23 cellular contexts compared by ENCODE assay signal in genomic region chr18:56510108-56510507, GRCh38.
"Had no signal": no experiment of that assay in that cellular context is flagged by ENCODE, and none has a peak within 500 bp of the region (broad histone marks: within the 10 kb centered on the region; RNA-seq: fewer than 3 reads in every experiment).

No MANE protein-coding gene starts in this region.

- H3K4me1 Mint-ChIP-seq: activated T-helper 17 cell treated with anti-CD3 and anti-CD28 coated beads, Interleukin-2, amount 50 U/mL, for 72 hours; central memory CD8-positive, alpha-beta T cell had no signal

- H3K27ac ChIP-seq: brain microvascular endothelial cell, coronary artery, dorsolateral prefrontal cortex had no signal

- ATAC-seq: activated T-cell treated with anti-CD3 and anti-CD28 coated beads, Interleukin-2, amount 50 U/mL, for 4 hours; activated T-helper 17 cell treated with anti-CD3 and anti-CD28 coated beads, Interleukin-2, amount 50 U/mL, for 72 hours; esophagus mucosa had no signal

- H3K9me3 Mint-ChIP-seq: activated T-cell treated with anti-CD3 and anti-CD28 coated beads, Interleukin-2, amount 50 U/mL, for 4 hours; activated T-helper 17 cell treated with anti-CD3 and anti-CD28 coated beads, Interleukin-2, amount 50 U/mL, for 72 hours; central memory CD8-positive, alpha-beta T cell; endodermal cell had no signal

- H3K4me3 Mint-ChIP-seq: activated naive CD8-positive, alpha-beta T cell; activated T-cell treated with anti-CD3 and anti-CD28 coated beads, Interleukin-2, amount 50 U/mL, for 4 hours; activated T-helper 17 cell treated with anti-CD3 and anti-CD28 coated beads, Interleukin-2, amount 50 U/mL, for 72 hours; central memory CD8-positive, alpha-beta T cell; dendritic cell treated with granulocyte-macrophage colony-stimulating factor and Interleukin-4, amounts not matched to agents 40 ng/mL and 50 ng/mL, for 4 days; endodermal cell had no signal

- DNase-seq: activated CD4-positive, alpha-beta T cell treated with anti-CD3 and anti-CD28 coated beads for 48 hours; activated CD4-positive, alpha-beta T cell treated with anti-CD3 and anti-CD28 coated beads, Interleukin-2, amount 50 U/mL, for 1 hour; activated CD4-positive, alpha-beta T cell treated with anti-CD3 and anti-CD28 coated beads, Interleukin-2, amount 50 U/mL, for 48 hours; activated CD4-positive, CD25-positive, alpha-beta regulatory T cell; activated CD4-positive, CD25-positive, alpha-beta regulatory T cell treated with anti-CD3 and anti-CD28 coated beads, Interleukin-2, amount 50 U/mL, for 72 hours; activated CD8-positive, alpha-beta memory T cell treated with anti-CD3 and anti-CD28 coated beads, Interleukin-2, amount 50 U/mL, for 48 hours; activated effector memory CD4-positive, alpha-beta T cell treated with Interleukin-2 at 50 U/mL for 16 hours; activated gamma-delta T cell treated with Interleukin-2 at 50 U/mL for 16 hours; activated naive CD4-positive, alpha-beta T cell treated with anti-CD3 and anti-CD28 coated beads, Interleukin-2, amount 50 U/mL, for 16 hours; activated naive CD4-positive, alpha-beta T cell treated with Interleukin-2 at 50 U/mL for 16 hours; activated T-cell treated with anti-CD3 and anti-CD28 coated beads, Interleukin-2, amount 50 U/mL, for 4 hours; brain microvascular endothelial cell; dorsolateral prefrontal cortex; effector memory CD4-positive, alpha-beta T cell; endodermal cell; foreskin fibroblast; T-helper 2 cell had no signal

- H3K36me3 Mint-ChIP-seq: activated naive CD8-positive, alpha-beta T cell had no signal

- H3K27me3 Mint-ChIP-seq: dendritic cell treated with granulocyte-macrophage colony-stimulating factor and Interleukin-4, amounts not matched to agents 40 ng/mL and 50 ng/mL, for 4 days had no signal

- H3K4me3 ChIP-seq: coronary artery, dorsolateral prefrontal cortex had no signal

- H3K27ac Mint-ChIP-seq: activated naive CD8-positive, alpha-beta T cell; activated T-helper 17 cell treated with anti-CD3 and anti-CD28 coated beads, Interleukin-2, amount 50 U/mL, for 72 hours; dendritic cell treated with granulocyte-macrophage colony-stimulating factor and Interleukin-4, amounts not matched to agents 40 ng/mL and 50 ng/mL, for 4 days; endodermal cell had no signal

- H3K36me3 ChIP-seq: brain microvascular endothelial cell had no signal

- H3K27me3 ChIP-seq: brain microvascular endothelial cell, dorsolateral prefrontal cortex had no signal
